Comparison of ENCODE assay signal across 8 cellular contexts in genomic region chr1:158149175-158149574, GRCh38. TPM values are rescaled to one million over a fixed set of nuclear protein-coding genes. Genes with fewer than 3 reads are reported as not detected.
DNase-seq lines count a peak whose midpoint lies in the region; ATAC-seq, FAIRE-seq and TF ChIP-seq lines count a peak whose summit lies in the region.

No MANE protein-coding gene starts in this region.

- H3K9me3 Mint-ChIP-seq in activated T-helper 1 cell treated with anti-CD3 and anti-CD28 coated beads, Interleukin-12 subunit alpha, Interleukin-12 subunit beta, Interleukin-2, Interleukin-4 antibody, amounts not matched to agents 30 ng/mL and 10 ng/mL and 1 ng/mL, durations not matched to agents 14 hours and 24 hours and 36 hours, result no peaks in the 10 kb centered on the region
- H3K9me3 Mint-ChIP-seq in stimulated activated memory B cell treated with anti-CD40 and anti-IgM and Interleukin-4, amounts not matched to agents 10 μg/mL and 1 μg/mL and 100 μg/mL, for 72 hours, result peaks cover 7% of the 10 kb centered on the region

- H3K27me3 Mint-ChIP-seq in activated T-helper 1 cell treated with anti-CD3 and anti-CD28 coated beads, Interleukin-12 subunit alpha, Interleukin-12 subunit beta, Interleukin-2, Interleukin-4 antibody, amounts not matched to agents 30 ng/mL and 10 ng/mL and 1 ng/mL, durations not matched to agents 14 hours and 24 hours and 36 hours (ENCODE audit: insufficient read depth), result no peaks in the 10 kb centered on the region
- H3K27me3 Mint-ChIP-seq in stimulated activated memory B cell treated with anti-CD40 and anti-IgM and Interleukin-4, amounts not matched to agents 10 μg/mL and 1 μg/mL and 100 μg/mL, for 72 hours, result no peaks in the 10 kb centered on the region

- no peaks in the 10 kb centered on the region for H3K36me3 Mint-ChIP-seq in activated T-helper 1 cell treated with anti-CD3 and anti-CD28 coated beads, Interleukin-12 subunit alpha, Interleukin-12 subunit beta, Interleukin-2, Interleukin-4 antibody, amounts not matched to agents 30 ng/mL and 10 ng/mL and 1 ng/mL, durations not matched to agents 14 hours and 24 hours and 36 hours (ENCODE audit: low read depth)
- no peaks in the 10 kb centered on the region for H3K36me3 Mint-ChIP-seq in stimulated activated memory B cell treated with anti-CD40 and anti-IgM and Interleukin-4, amounts not matched to agents 10 μg/mL and 1 μg/mL and 100 μg/mL, for 72 hours

- no peak for TF ChIP-seq POLR2A in H54 (IDR thresholded peaks at IDR 0.05; ENCODE audit: low read depth, low read length)

- peak; percentile 7 for ATAC-seq in left ventricle myocardium superior
- ATAC-seq in stimulated activated memory B cell treated with anti-CD40 and anti-IgM and Interleukin-4, amounts not matched to agents 10 μg/mL and 1 μg/mL and 100 μg/mL, for 72 hours, result no peak

- FAIRE-seq in H54 (lab: Jason Lieb, UNC), result no peak

- CTCF ChIA-PET in HEK293T (lab: Yijun Ruan, JAX), result interaction anchor here (0.9 kb wide), 1 partner anchor 24 kb away, joined by 3 read pairs; no protein-coding TSS in a partner anchor

- POLR2A ChIA-PET in HEK293T (lab: Yijun Ruan, JAX), result no interaction called here

- peak overlapping the region; percentile 89 for H3K4me3 Mint-ChIP-seq in activated T-helper 1 cell treated with anti-CD3 and anti-CD28 coated beads, Interleukin-12 subunit alpha, Interleukin-12 subunit beta, Interleukin-2, Interleukin-4 antibody, amounts not matched to agents 30 ng/mL and 10 ng/mL and 1 ng/mL, durations not matched to agents 14 hours and 24 hours and 36 hours
- peak overlapping the region; percentile 87 for H3K4me3 Mint-ChIP-seq in stimulated activated memory B cell treated with anti-CD40 and anti-IgM and Interleukin-4, amounts not matched to agents 10 μg/mL and 1 μg/mL and 100 μg/mL, for 72 hours

- DNase-seq in HEK293T (ENCODE audit: extremely low spot score), result peak; percentile 22
- DNase-seq in activated T-helper 1 cell treated with anti-CD3 and anti-CD28 coated beads, Interleukin-12 subunit alpha, Interleukin-12 subunit beta, Interleukin-2, Interleukin-4 antibody, amounts not matched to agents 30 ng/mL and 10 ng/mL and 1 ng/mL, durations not matched to agents 14 hours and 24 hours and 36 hours (ENCODE audit: low spot score), result no peak
- peak; percentile 41 for DNase-seq in left ventricle myocardium superior
- DNase-seq in GF-D8 (lab: John Stamatoyannopoulos, UW), result no peak
- DNase-seq in H54 (ENCODE audit: insufficient read length, low spot score), result no peak
- DNase-seq in UCSD-AML1 (lab: John Stamatoyannopoulos, UW; ENCODE audit: unreplicated experiment), result no peak
- no peak for DNase-seq in EL

- no peak overlapping the region for H3K27ac Mint-ChIP-seq in activated T-helper 1 cell treated with anti-CD3 and anti-CD28 coated beads, Interleukin-12 subunit alpha, Interleukin-12 subunit beta, Interleukin-2, Interleukin-4 antibody, amounts not matched to agents 30 ng/mL and 10 ng/mL and 1 ng/mL, durations not matched to agents 14 hours and 24 hours and 36 hours
- H3K27ac Mint-ChIP-seq in stimulated activated memory B cell treated with anti-CD40 and anti-IgM and Interleukin-4, amounts not matched to agents 10 μg/mL and 1 μg/mL and 100 μg/mL, for 72 hours, result peak overlapping the region; percentile 87

- peaks cover 20% of the 10 kb centered on the region for H3K4me1 Mint-ChIP-seq in activated T-helper 1 cell treated with anti-CD3 and anti-CD28 coated beads, Interleukin-12 subunit alpha, Interleukin-12 subunit beta, Interleukin-2, Interleukin-4 antibody, amounts not matched to agents 30 ng/mL and 10 ng/mL and 1 ng/mL, durations not matched to agents 14 hours and 24 hours and 36 hours (ENCODE audit: low read depth)
- peaks cover 50% of the 10 kb centered on the region for H3K4me1 Mint-ChIP-seq in stimulated activated memory B cell treated with anti-CD40 and anti-IgM and Interleukin-4, amounts not matched to agents 10 μg/mL and 1 μg/mL and 100 μg/mL, for 72 hours

- intact Hi-C loops in activated T-helper 1 cell treated with anti-CD3 and anti-CD28 coated beads, Interleukin-12 subunit alpha, Interleukin-12 subunit beta, Interleukin-2, Interleukin-4 antibody, amounts not matched to agents 30 ng/mL and 10 ng/mL and 1 ng/mL, durations not matched to agents 14 hours and 24 hours and 36 hours (cut with micrococcal nuclease), result loop anchor here (1.0 to 10.0 kb wide), 3 partner anchors 24 to 928 kb away; partner anchors contain the start of gene AIM2
- intact Hi-C loops in left ventricle myocardium superior (cut with micrococcal nuclease), result no loop called here

TF ChIP-seq in HEK293T, 16 proteins besides CTCF, POLR2A, EP300 and RAD21:
- TF ChIP-seq LEF1 (IDR thresholded peaks at IDR 0.05; ENCODE audit: borderline replicate concordance) (no peak), TARDBP (IDR thresholded peaks at IDR 0.05) (no peak), CTBP1 (IDR thresholded peaks at IDR 0.05; ENCODE audit: borderline replicate concordance) (no peak), BHLHE40 (IDR thresholded peaks at IDR 0.05; ENCODE audit: borderline replicate concordance) (no peak), ZNF384 (IDR thresholded peaks at IDR 0.05) (no peak), HDGF (IDR thresholded peaks at IDR 0.05; ENCODE audit: borderline replicate concordance) (no peak), ELF4 (IDR thresholded peaks at IDR 0.05) (no peak), FOXM1 (IDR thresholded peaks at IDR 0.05; ENCODE audit: borderline replicate concordance) (no peak), PKNOX1 (IDR thresholded peaks at IDR 0.05) (no peak), NFRKB (IDR thresholded peaks at IDR 0.05) (no peak), SUZ12 (IDR thresholded peaks at IDR 0.05) (no peak), L3MBTL2 (conservative IDR thresholded peaks at IDR 0.05) (no peak), ARNT (IDR thresholded peaks at IDR 0.05) (no peak), SP1 (IDR thresholded peaks at IDR 0.05) (no peak), FOXA1 (IDR thresholded peaks at IDR 0.05) (no peak), FOXK2 (IDR thresholded peaks at IDR 0.05) (no peak)

RNA-seq across cellular contexts. Expression of gene CD1D, which starts 31.5 kb away (rescaled TPM):
- 0.22 TPM in 1 of 2 replicates, not detected in the other for total RNA-seq in activated T-helper 1 cell treated with anti-CD3 and anti-CD28 coated beads, Interleukin-12 subunit alpha, Interleukin-12 subunit beta, Interleukin-2, Interleukin-4 antibody, amounts not matched to agents 30 ng/mL and 10 ng/mL and 1 ng/mL, durations not matched to agents 14 hours and 24 hours and 36 hours
- 1.4 TPM for total RNA-seq in left ventricle myocardium superior

Comparison
In these comparisons a context has a peak if more than half of its experiments do, and no peak if none do; other contexts are left out.
1. DNase-seq: peak in HEK293T (single experiment) and left ventricle myocardium superior (single experiment); none in activated T-helper 1 cell treated with anti-CD3 and anti-CD28 coated beads, Interleukin-12 subunit alpha, Interleukin-12 subunit beta, Interleukin-2, Interleukin-4 antibody, amounts not matched to agents 30 ng/mL and 10 ng/mL and 1 ng/mL, durations not matched to agents 14 hours and 24 hours and 36 hours (single experiment), GF-D8 (single experiment), H54 (single experiment), UCSD-AML1 (single experiment) and EL (single experiment).